In genomic region chrX:102154218-102154860, GRCh38 we compare ENCODE assay signal across 1 cellular context.
TF ChIP-seq lines count a peak whose summit lies in the region.

No MANE protein-coding gene starts in this region.

TF ChIP-seq in GM23338, 12 proteins besides CTCF, POLR2A, EP300 and RAD21 (continued from another document):
- TF ChIP-seq, protein P1, sequence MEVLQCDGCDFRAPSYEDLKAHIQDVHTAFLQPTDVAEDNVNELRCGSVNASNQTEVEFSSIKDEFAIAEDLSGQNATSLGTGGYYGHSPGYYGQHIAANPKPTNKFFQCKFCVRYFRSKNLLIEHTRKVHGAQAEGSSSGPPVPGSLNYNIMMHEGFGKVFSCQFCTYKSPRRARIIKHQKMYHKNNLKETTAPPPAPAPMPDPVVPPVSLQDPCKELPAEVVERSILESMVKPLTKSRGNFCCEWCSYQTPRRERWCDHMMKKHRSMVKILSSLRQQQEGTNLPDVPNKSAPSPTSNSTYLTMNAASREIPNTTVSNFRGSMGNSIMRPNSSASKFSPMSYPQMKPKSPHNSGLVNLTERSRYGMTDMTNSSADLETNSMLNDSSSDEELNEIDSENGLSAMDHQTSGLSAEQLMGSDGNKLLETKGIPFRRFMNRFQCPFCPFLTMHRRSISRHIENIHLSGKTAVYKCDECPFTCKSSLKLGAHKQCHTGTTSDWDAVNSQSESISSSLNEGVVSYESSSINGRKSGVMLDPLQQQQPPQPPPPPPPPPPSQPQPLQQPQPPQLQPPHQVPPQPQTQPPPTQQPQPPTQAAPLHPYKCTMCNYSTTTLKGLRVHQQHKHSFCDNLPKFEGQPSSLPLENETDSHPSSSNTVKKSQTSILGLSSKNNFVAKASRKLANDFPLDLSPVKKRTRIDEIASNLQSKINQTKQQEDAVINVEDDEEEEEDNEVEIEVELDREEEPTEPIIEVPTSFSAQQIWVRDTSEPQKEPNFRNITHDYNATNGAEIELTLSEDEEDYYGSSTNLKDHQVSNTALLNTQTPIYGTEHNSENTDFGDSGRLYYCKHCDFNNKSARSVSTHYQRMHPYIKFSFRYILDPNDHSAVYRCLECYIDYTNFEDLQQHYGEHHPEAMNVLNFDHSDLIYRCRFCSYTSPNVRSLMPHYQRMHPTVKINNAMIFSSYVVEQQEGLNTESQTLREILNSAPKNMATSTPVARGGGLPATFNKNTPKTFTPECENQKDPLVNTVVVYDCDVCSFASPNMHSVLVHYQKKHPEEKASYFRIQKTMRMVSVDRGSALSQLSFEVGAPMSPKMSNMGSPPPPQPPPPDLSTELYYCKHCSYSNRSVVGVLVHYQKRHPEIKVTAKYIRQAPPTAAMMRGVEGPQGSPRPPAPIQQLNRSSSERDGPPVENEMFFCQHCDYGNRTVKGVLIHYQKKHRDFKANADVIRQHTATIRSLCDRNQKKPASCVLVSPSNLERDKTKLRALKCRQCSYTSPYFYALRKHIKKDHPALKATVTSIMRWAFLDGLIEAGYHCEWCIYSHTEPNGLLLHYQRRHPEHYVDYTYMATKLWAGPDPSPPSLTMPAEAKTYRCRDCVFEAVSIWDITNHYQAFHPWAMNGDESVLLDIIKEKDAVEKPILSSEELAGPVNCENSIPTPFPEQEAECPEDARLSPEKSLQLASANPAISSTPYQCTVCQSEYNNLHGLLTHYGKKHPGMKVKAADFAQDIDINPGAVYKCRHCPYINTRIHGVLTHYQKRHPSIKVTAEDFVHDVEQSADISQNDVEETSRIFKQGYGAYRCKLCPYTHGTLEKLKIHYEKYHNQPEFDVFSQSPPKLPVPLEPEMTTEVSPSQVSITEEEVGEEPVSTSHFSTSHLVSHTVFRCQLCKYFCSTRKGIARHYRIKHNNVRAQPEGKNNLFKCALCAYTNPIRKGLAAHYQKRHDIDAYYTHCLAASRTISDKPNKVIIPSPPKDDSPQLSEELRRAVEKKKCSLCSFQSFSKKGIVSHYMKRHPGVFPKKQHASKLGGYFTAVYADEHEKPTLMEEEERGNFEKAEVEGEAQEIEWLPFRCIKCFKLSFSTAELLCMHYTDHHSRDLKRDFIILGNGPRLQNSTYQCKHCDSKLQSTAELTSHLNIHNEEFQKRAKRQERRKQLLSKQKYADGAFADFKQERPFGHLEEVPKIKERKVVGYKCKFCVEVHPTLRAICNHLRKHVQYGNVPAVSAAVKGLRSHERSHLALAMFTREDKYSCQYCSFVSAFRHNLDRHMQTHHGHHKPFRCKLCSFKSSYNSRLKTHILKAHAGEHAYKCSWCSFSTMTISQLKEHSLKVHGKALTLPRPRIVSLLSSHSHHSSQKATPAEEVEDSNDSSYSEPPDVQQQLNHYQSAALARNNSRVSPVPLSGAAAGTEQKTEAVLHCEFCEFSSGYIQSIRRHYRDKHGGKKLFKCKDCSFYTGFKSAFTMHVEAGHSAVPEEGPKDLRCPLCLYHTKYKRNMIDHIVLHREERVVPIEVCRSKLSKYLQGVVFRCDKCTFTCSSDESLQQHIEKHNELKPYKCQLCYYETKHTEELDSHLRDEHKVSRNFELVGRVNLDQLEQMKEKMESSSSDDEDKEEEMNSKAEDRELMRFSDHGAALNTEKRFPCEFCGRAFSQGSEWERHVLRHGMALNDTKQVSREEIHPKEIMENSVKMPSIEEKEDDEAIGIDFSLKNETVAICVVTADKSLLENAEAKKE (CRISPR knock-in tag; IDR thresholded peaks at IDR 0.05) = no peak
- TF ChIP-seq EZH2 (IDR thresholded peaks at IDR 0.05; ENCODE audit: low read depth, unreplicated experiment) = no peak
TF ChIP-seq in GM23338: peak in this region for 0.
